28 cellular contexts compared by ENCODE assay signal in the genomic region with DNA sequence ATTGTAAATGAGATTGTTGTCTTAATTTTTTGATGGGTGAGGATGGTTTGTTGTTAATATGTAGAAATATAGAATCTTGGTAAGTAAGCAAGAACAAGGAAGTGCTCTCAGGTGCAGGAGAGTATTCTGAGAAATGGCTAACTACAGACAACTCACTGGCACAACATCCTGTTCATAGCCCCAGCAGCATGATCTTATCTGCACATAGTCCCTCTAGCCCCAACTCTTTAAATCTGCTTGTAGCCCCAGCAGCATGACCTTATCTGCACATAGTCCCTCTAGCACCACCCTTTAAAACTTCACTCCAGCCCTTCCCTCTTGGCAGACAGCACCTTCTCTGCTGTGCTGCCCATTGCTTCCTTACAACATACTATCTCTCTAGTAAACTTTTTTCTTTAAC.
"Had no signal": no experiment of that assay in that cellular context is flagged by ENCODE, and none has a peak within 500 bp of the region (broad histone marks: within the 10 kb centered on the region; RNA-seq: fewer than 3 reads in every experiment).

No MANE protein-coding gene starts in this region.

- H3K4me3 ChIP-seq: adrenal gland, body of pancreas had no signal

- H3K27ac Mint-ChIP-seq: activated B cell treated with CpG ODN at 0.5 μM for 24 hours; activated CD8-positive, alpha-beta T cell treated with anti-CD3 and anti-CD28 coated beads for 36 hours; activated naive CD4-positive, alpha-beta T cell treated with anti-CD3 and anti-CD28 coated beads for 36 hours; activated naive CD4-positive, alpha-beta T cell treated with anti-CD3 and anti-CD28 coated beads, Interleukin-2, amount 50 U/mL, for 24 hours; activated naive CD8-positive, alpha-beta T cell treated with anti-CD3 and anti-CD28 coated beads for 36 hours; activated naive CD8-positive, alpha-beta T cell treated with anti-CD3 and anti-CD28 coated beads, Interleukin-2, amount 50 U/mL, for 24 hours; activated T-helper 2 cell treated with anti-CD3 and anti-CD28 coated beads, Interferon-gamma antibody, Interleukin-2, Interleukin-4, amounts not matched to agents 10 μg/mL and 5 μg/mL and 100 μg/mL, durations not matched to agents 14 hours and 24 hours and 36 hours; T-cell; T-helper 1 cell treated with Interleukin-12 subunit alpha and Interleukin-12 subunit beta and Interleukin-4 antibody, amounts not matched to agents 30 μg/mL and 1 μg/mL, for 36 hours had no signal

- H3K36me3 ChIP-seq: adrenal gland, WERI-Rb-1 had no signal

- ATAC-seq: activated CD4-positive, CD25-positive, alpha-beta regulatory T cell treated with anti-CD3 and anti-CD28 coated beads, Interleukin-2, amount 50 U/mL, for 24 hours; activated CD8-positive, alpha-beta T cell treated with anti-CD3 and anti-CD28 coated beads for 36 hours; activated naive CD8-positive, alpha-beta T cell treated with anti-CD3 and anti-CD28 coated beads, Interleukin-2, amount 50 U/mL, for 24 hours; activated T-cell treated with anti-CD3 and anti-CD28 coated beads, Interleukin-2, amount 50 U/mL, for 4 hours; body of pancreas; esophagus mucosa; T-cell had no signal

- H3K27me3 ChIP-seq: adrenal gland, body of pancreas had no signal

- H3K4me3 Mint-ChIP-seq: activated B cell treated with CpG ODN at 0.5 μM for 24 hours; activated CD8-positive, alpha-beta T cell treated with anti-CD3 and anti-CD28 coated beads for 36 hours; activated naive CD4-positive, alpha-beta T cell treated with anti-CD3 and anti-CD28 coated beads for 36 hours; activated naive CD4-positive, alpha-beta T cell treated with anti-CD3 and anti-CD28 coated beads, Interleukin-2, amount 50 U/mL, for 24 hours; activated naive CD8-positive, alpha-beta T cell treated with anti-CD3 and anti-CD28 coated beads for 36 hours; activated naive CD8-positive, alpha-beta T cell treated with anti-CD3 and anti-CD28 coated beads, Interleukin-2, amount 50 U/mL, for 24 hours; activated T-cell treated with anti-CD3 and anti-CD28 coated beads, Interleukin-2, amount 50 U/mL, for 4 hours; T-cell; T-helper 1 cell treated with Interleukin-12 subunit alpha and Interleukin-12 subunit beta and Interleukin-4 antibody, amounts not matched to agents 30 μg/mL and 1 μg/mL, for 36 hours had no signal

- DNase-seq: activated B cell treated with CpG ODN at 0.5 μM for 24 hours; activated CD4-positive, alpha-beta T cell treated with anti-CD3 and anti-CD28 coated beads for 48 hours; activated CD4-positive, alpha-beta T cell treated with anti-CD3 and anti-CD28 coated beads, Interleukin-2, amount 50 U/mL, for 1 hour; activated CD4-positive, alpha-beta T cell treated with anti-CD3 and anti-CD28 coated beads, Interleukin-2, amount 50 U/mL, for 48 hours; activated CD8-positive, alpha-beta memory T cell treated with anti-CD3 and anti-CD28 coated beads for 24 hours; activated CD8-positive, alpha-beta T cell treated with anti-CD3 and anti-CD28 coated beads for 36 hours; activated effector memory CD4-positive, alpha-beta T cell treated with anti-CD3 and anti-CD28 coated beads, Interleukin-2, amount 50 U/mL, for 16 hours; activated naive CD4-positive, alpha-beta T cell treated with anti-CD3 and anti-CD28 coated beads for 36 hours; activated naive CD8-positive, alpha-beta T cell treated with anti-CD3 and anti-CD28 coated beads for 36 hours; activated naive CD8-positive, alpha-beta T cell treated with anti-CD3 and anti-CD28 coated beads, Interleukin-2, amount 50 U/mL, for 24 hours; activated T-cell treated with anti-CD3 and anti-CD28 coated beads, Interleukin-2, amount 50 U/mL, for 4 hours; adrenal gland; amygdala; aorta; body of pancreas; caudate nucleus; cortex of kidney; effector CD8-positive, alpha-beta T cell; foreskin fibroblast; head of caudate nucleus; T-cell; T1000; WERI-Rb-1 had no signal

- H3K4me1 Mint-ChIP-seq: activated B cell treated with CpG ODN at 0.5 μM for 24 hours; activated naive CD4-positive, alpha-beta T cell treated with anti-CD3 and anti-CD28 coated beads, Interleukin-2, amount 50 U/mL, for 24 hours; activated naive CD8-positive, alpha-beta T cell treated with anti-CD3 and anti-CD28 coated beads for 36 hours; activated naive CD8-positive, alpha-beta T cell treated with anti-CD3 and anti-CD28 coated beads, Interleukin-2, amount 50 U/mL, for 24 hours; T-cell had no signal

- H3K27ac ChIP-seq: adrenal gland, body of pancreas, WERI-Rb-1 had no signal

- H3K9me3 ChIP-seq: adrenal gland, body of pancreas had no signal

- H3K36me3 Mint-ChIP-seq: activated naive CD4-positive, alpha-beta T cell treated with anti-CD3 and anti-CD28 coated beads, Interleukin-2, amount 50 U/mL, for 24 hours; activated naive CD8-positive, alpha-beta T cell treated with anti-CD3 and anti-CD28 coated beads for 36 hours; T-cell had no signal

- H3K4me1 ChIP-seq: adrenal gland, body of pancreas had no signal

- H3K27me3 Mint-ChIP-seq: activated B cell treated with CpG ODN at 0.5 μM for 24 hours; activated CD8-positive, alpha-beta T cell treated with anti-CD3 and anti-CD28 coated beads for 36 hours; activated naive CD4-positive, alpha-beta T cell treated with anti-CD3 and anti-CD28 coated beads, Interleukin-2, amount 50 U/mL, for 24 hours; activated naive CD8-positive, alpha-beta T cell treated with anti-CD3 and anti-CD28 coated beads for 36 hours; activated naive CD8-positive, alpha-beta T cell treated with anti-CD3 and anti-CD28 coated beads, Interleukin-2, amount 50 U/mL, for 24 hours; T-cell had no signal
